27 cellular contexts compared by ENCODE assay signal in genomic region chr18:29184654-29185053, GRCh38.
DNase-seq lines count a peak whose midpoint lies in the region; ATAC-seq and TF ChIP-seq lines count a peak whose summit lies in the region.
"Had no signal": no experiment of that assay in that cellular context is flagged by ENCODE, and none has a peak within 500 bp of the region (broad histone marks: within the 10 kb centered on the region; RNA-seq: fewer than 3 reads in every experiment).

No MANE protein-coding gene starts in this region.

- H4K20me1 ChIP-seq in smooth muscle cell (ENCODE audit: low read depth), result no peaks in the 10 kb centered on the region

- H3K27ac ChIP-seq in smooth muscle cell (ENCODE audit: low read depth), result peak overlapping the region; percentile 14
- H3K27ac ChIP-seq: adrenal gland, C4-2B, hepatocyte, suprapubic skin, uterus, VCaP had no signal

- H3K4me3 ChIP-seq in smooth muscle cell, result no peak overlapping the region
- H3K4me3 ChIP-seq: adrenal gland, hepatocyte, K562, suprapubic skin, uterus had no signal

- H3K9me3 ChIP-seq in smooth muscle cell (replicated peaks; ENCODE audit: low read depth), result no peaks in the 10 kb centered on the region
- H3K9me3 ChIP-seq: adrenal gland, suprapubic skin, uterus had no signal

- no peaks in the 10 kb centered on the region for H3K36me3 ChIP-seq in smooth muscle cell (ENCODE audit: low read depth)
- H3K36me3 ChIP-seq: adrenal gland, suprapubic skin, uterus had no signal

- ATAC-seq in esophagus mucosa (no peak), HG03521 (IDR thresholded peaks at IDR 0.05; ENCODE audit: unreplicated experiment) (no peak)
- ATAC-seq: activated T-cell treated with anti-CD3 and anti-CD28 coated beads, Interleukin-2, amount 50 U/mL, for 4 hours; K562; left ventricle myocardium superior; naive thymus-derived CD8-positive, alpha-beta T cell; SK-N-SH treated with all-trans-retinoic acid at 6 μM for 48 hours; stimulated activated memory B cell treated with anti-CD40 and anti-IgM and Interleukin-4, amounts not matched to agents 10 μg/mL and 1 μg/mL and 100 μg/mL, for 72 hours had no signal

- peaks cover 10% of the 10 kb centered on the region for H3K4me1 ChIP-seq in smooth muscle cell (ENCODE audit: low read depth)
- H3K4me1 ChIP-seq: adrenal gland, suprapubic skin had no signal

- H3F3A ChIP-seq in smooth muscle cell (ENCODE audit: low read depth), result peaks cover 17% of the 10 kb centered on the region

- no peaks in the 10 kb centered on the region for H3K79me2 ChIP-seq in smooth muscle cell (ENCODE audit: low read depth)
- H3K79me2 ChIP-seq: hepatocyte had no signal

- H3K4me2 ChIP-seq in smooth muscle cell, result peak overlapping the region; percentile 5
- H3K4me2 ChIP-seq: hepatocyte had no signal

- TF ChIP-seq CTCF in smooth muscle cell (IDR thresholded peaks at IDR 0.05; ENCODE audit: borderline replicate concordance, insufficient read depth, poor library complexity, severe bottlenecking), result no peak

- DNase-seq in HT1080 (ENCODE audit: low read depth) (peak; percentile 31), RPMI7951 (ENCODE audit: low read depth) (peak; percentile 67), fibroblast of peridontal ligament (ENCODE audit: extremely low read depth) (peak; percentile 42), smooth muscle cell (lab: John Stamatoyannopoulos, UW; ENCODE audit: unreplicated experiment) (no peak), cerebellar cortex (ENCODE audit: low spot score) (no peak)
- DNase-seq: activated CD4-positive, alpha-beta T cell treated with anti-CD3 and anti-CD28 coated beads for 48 hours; activated T-cell treated with anti-CD3 and anti-CD28 coated beads, Interleukin-2, amount 50 U/mL, for 4 hours; adrenal gland; foreskin melanocyte; immature natural killer cell; left ventricle myocardium superior; midbrain; naive thymus-derived CD8-positive, alpha-beta T cell; NCI-H1694; NCI-H524 treated with DMSO at 0.1 percent for 48 hours; retina; stimulated activated CD4-positive, alpha-beta T cell treated with anti-CD3 and anti-CD28 coated beads, Interleukin-2, amount 100 ng/mL, for 48 hours; uterus had no signal

- 23% methylated on average over 7 of the region's 7 CpGs for WGBS in smooth muscle cell (ENCODE audit: low lambda C conversion rate)

- no peak overlapping the region for H2AFZ ChIP-seq in smooth muscle cell (ENCODE audit: low read depth)
- H2AFZ ChIP-seq: hepatocyte had no signal

- no peak overlapping the region for H3K9ac ChIP-seq in smooth muscle cell (ENCODE audit: low read depth)

- H3K27me3 ChIP-seq in smooth muscle cell (ENCODE audit: low read depth), result no peaks in the 10 kb centered on the region
- H3K27me3 ChIP-seq: adrenal gland, hepatocyte, suprapubic skin, uterus had no signal

Comparison
In these comparisons a context has a peak if more than half of its experiments do, and no peak if none do; other contexts are left out.
1. DNase-seq: peak in HT1080 (single experiment), RPMI7951 (single experiment) and fibroblast of peridontal ligament (single experiment); none in smooth muscle cell (single experiment) and cerebellar cortex (single experiment).